ENCODE assay signal across 13 cellular contexts in genomic region chr1:150850801-150851362, GRCh38. TPM values are rescaled to one million over a fixed set of nuclear protein-coding genes. Genes with fewer than 3 reads are reported as not detected.
DNase-seq lines count a peak whose midpoint lies in the region; TF ChIP-seq lines count a peak whose summit lies in the region.
"Not testable (repeated sequence)": the region's sequence is repeated elsewhere in the genome, so short reads cannot be mapped to it uniquely, and the experiment has no call there.
"Had no signal": no experiment of that assay in that cellular context is flagged by ENCODE, and none has a peak within 500 bp of the region (broad histone marks: within the 10 kb centered on the region; RNA-seq: fewer than 3 reads in every experiment).

No MANE protein-coding gene starts in this region.

- H3K27ac Mint-ChIP-seq in osteocyte (ENCODE audit: unreplicated experiment), result not testable (repeated sequence)

- peak; percentile 10 for DNase-seq in activated gamma-delta T cell (lab: John Stamatoyannopoulos, UW)
- DNase-seq in osteocyte (ENCODE audit: extremely low spot score, unreplicated experiment), result peak; percentile 81

- peaks cover 27% of the 10 kb centered on the region for H3K36me3 Mint-ChIP-seq in osteocyte (ENCODE audit: unreplicated experiment)

- H3K4me3 Mint-ChIP-seq in osteocyte (ENCODE audit: unreplicated experiment), result not testable (repeated sequence)

- not testable (repeated sequence) for H3K4me1 Mint-ChIP-seq in osteocyte (ENCODE audit: unreplicated experiment)

- not testable (repeated sequence) for H3K9me3 Mint-ChIP-seq in osteocyte (ENCODE audit: unreplicated experiment)

- not testable (repeated sequence) for H3K27me3 Mint-ChIP-seq in osteocyte (ENCODE audit: unreplicated experiment)

- TF ChIP-seq CTCF in osteocyte (IDR thresholded peaks at IDR 0.05), result not testable (repeated sequence)

RNA-seq across cellular contexts. Expression of gene ARNT, which starts 25.5 kb away (rescaled TPM):
- 42.9 and 44.2 TPM in 2 replicates for total RNA-seq in osteocyte

RNA-seq across cellular contexts. Expression of gene CTXND2, which starts 36.1 kb away (rescaled TPM):
- total RNA-seq in osteocyte, result not detected in 2 replicates
- total RNA-seq: A172; A673; B cell; Caco-2; Calu3; CD4-positive, alpha-beta memory T cell; CD4-positive, alpha-beta T cell; CD4-positive, CD25-positive, alpha-beta regulatory T cell; CD8-positive, alpha-beta memory T cell; CD8-positive, alpha-beta T cell; Daoy had no signal

RNA-seq across cellular contexts. Expression of gene CTSK, which starts 42.8 kb away (rescaled TPM):
- 51.6 and 53.6 TPM in 2 replicates for total RNA-seq in osteocyte
